ENCODE assay signal across 22 cellular contexts in the genomic region with DNA sequence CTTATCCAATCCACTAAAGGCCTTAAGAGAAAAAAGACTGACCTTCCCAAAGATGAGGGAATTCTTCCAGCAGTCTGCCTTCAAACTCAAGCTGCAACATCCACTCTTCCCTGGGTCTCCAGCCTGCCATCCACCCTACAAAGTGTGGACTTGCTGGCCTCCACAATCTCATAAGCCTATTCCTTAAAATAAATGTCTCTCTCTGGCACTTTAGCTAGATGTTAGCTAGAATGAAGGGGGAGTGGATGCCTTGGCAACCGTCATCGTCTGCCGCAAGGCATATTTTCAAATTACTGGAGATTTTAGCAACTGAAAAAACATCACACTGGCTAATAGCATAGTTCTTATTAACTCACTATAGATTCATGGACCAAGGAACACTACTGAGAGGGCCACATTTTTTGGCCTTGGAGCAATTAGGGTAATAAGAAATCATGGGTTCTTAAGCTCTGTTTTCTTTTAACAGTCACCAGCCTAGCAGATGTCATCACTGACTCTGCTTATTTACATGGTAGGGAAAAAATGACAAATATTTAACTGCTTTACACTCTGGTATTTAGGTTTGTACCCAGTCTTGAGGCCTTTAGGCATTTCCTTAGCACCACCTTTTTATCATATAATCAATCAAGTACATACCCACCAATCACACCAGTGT.
DNase-seq lines count a peak whose midpoint lies in the region; ATAC-seq and TF ChIP-seq lines count a peak whose summit lies in the region.
"Had no signal": no experiment of that assay in that cellular context is flagged by ENCODE, and none has a peak within 500 bp of the region (broad histone marks: within the 10 kb centered on the region; RNA-seq: fewer than 3 reads in every experiment).

No MANE protein-coding gene starts in this region.

- H3K36me3 ChIP-seq in osteoblast (ENCODE audit: insufficient read depth, low read length): no peaks in the 10 kb centered on the region
- H3K36me3 ChIP-seq: spleen, thyroid gland had no signal

- no peak for ATAC-seq in T-cell (replicated peaks in 1 of 4)
- ATAC-seq in GM21390 (IDR thresholded peaks at IDR 0.05; ENCODE audit: unreplicated experiment): no peak
- no peak for ATAC-seq in activated CD4-positive, alpha-beta T cell treated with anti-CD3 and anti-CD28 coated beads for 36 hours

- peak overlapping the region; percentile 64 for H2AFZ ChIP-seq in osteoblast (ENCODE audit: low read length)

- TF ChIP-seq CTCF in AG04449 (IDR thresholded peaks at IDR 0.05; ENCODE audit: insufficient read depth, low read length, missing control alignments): no peak
- TF ChIP-seq CTCF in osteoblast (IDR thresholded peaks at IDR 0.05; ENCODE audit: extremely low read depth, low read depth, low read length): no peak

- H3K4me2 ChIP-seq in osteoblast (ENCODE audit: insufficient read depth, low read length): no peak overlapping the region

- peaks cover 0 to 9% (median 5%) of the 10 kb centered on the region in 3 donors for H3K9me3 Mint-ChIP-seq in T-cell
- peaks cover 5% of the 10 kb centered on the region for H3K9me3 Mint-ChIP-seq in activated naive CD4-positive, alpha-beta T cell treated with anti-CD3 and anti-CD28 coated beads for 36 hours
- no peaks in the 10 kb centered on the region for H3K9me3 Mint-ChIP-seq in activated CD4-positive, alpha-beta T cell treated with anti-CD3 and anti-CD28 coated beads for 36 hours (ENCODE audit: low read depth)
- H3K9me3 Mint-ChIP-seq: T-helper 2 cell treated with Interferon-gamma antibody and Interleukin-4, amounts not matched to agents 5 μg/mL and 100 μg/mL, for 36 hours had no signal

- CTCF ChIA-PET in AG04449 (lab: Yijun Ruan, JAX): interaction anchor here (1.8 to 3.2 kb wide), 4 partner anchors 9 to 25 kb away, joined by 5 to 11 read pairs (median 8); no protein-coding TSS in a partner anchor
- CTCF ChIA-PET in T-cell (lab: Charles Lee): no interaction called here
- CTCF ChIA-PET in activated naive CD4-positive, alpha-beta T cell treated with anti-CD3 and anti-CD28 coated beads for 36 hours (lab: Charles Lee): no interaction called here
- CTCF ChIA-PET in activated CD4-positive, alpha-beta T cell treated with anti-CD3 and anti-CD28 coated beads for 36 hours (lab: Charles Lee): no interaction called here

- no peak overlapping the region for H3K27ac Mint-ChIP-seq in T-cell
- no peak overlapping the region for H3K27ac Mint-ChIP-seq in activated naive CD4-positive, alpha-beta T cell treated with anti-CD3 and anti-CD28 coated beads for 36 hours
- no peak overlapping the region for H3K27ac Mint-ChIP-seq in activated CD4-positive, alpha-beta T cell treated with anti-CD3 and anti-CD28 coated beads for 36 hours
- H3K27ac Mint-ChIP-seq: T-helper 2 cell treated with Interferon-gamma antibody and Interleukin-4, amounts not matched to agents 5 μg/mL and 100 μg/mL, for 36 hours had no signal

- no peaks in the 10 kb centered on the region for H3K4me1 Mint-ChIP-seq in T-cell
- H3K4me1 Mint-ChIP-seq in activated naive CD4-positive, alpha-beta T cell treated with anti-CD3 and anti-CD28 coated beads for 36 hours (ENCODE audit: low read depth): no peaks in the 10 kb centered on the region
- no peaks in the 10 kb centered on the region for H3K4me1 Mint-ChIP-seq in activated CD4-positive, alpha-beta T cell treated with anti-CD3 and anti-CD28 coated beads for 36 hours

- H3K79me2 ChIP-seq in osteoblast (ENCODE audit: insufficient read depth, low read length): no peaks in the 10 kb centered on the region

- intact Hi-C loops in activated naive CD4-positive, alpha-beta T cell treated with anti-CD3 and anti-CD28 coated beads for 36 hours (cut with micrococcal nuclease): no loop called here
- intact Hi-C loops in activated CD4-positive, alpha-beta T cell treated with anti-CD3 and anti-CD28 coated beads for 36 hours (cut with DNase I, micrococcal nuclease): no loop called here

- DNase-seq in AG04449 (ENCODE audit: low read depth, low spot score) (peak; percentile 91), LHCN-M2 (ENCODE audit: low read depth) (peak; percentile 51), fibroblast of gingiva (ENCODE audit: low read depth) (peak; percentile 73), osteoblast (ENCODE audit: insufficient read length, low spot score, missing footprints) (no peak), T-cell (no peak)
- no peak for DNase-seq in activated naive CD4-positive, alpha-beta T cell treated with anti-CD3 and anti-CD28 coated beads for 36 hours
- DNase-seq in activated CD4-positive, alpha-beta T cell treated with anti-CD3 and anti-CD28 coated beads for 36 hours: no peak
- DNase-seq: activated CD4-positive, alpha-beta T cell treated with anti-CD3 and anti-CD28 coated beads, Interleukin-2, amount 50 U/mL, for 48 hours; activated effector memory CD4-positive, alpha-beta T cell treated with Interleukin-2 at 50 U/mL for 16 hours; dermis blood vessel endothelial cell; foreskin melanocyte; NCI-H1105; NCI-H2081 treated with DMSO at 0.1 percent for 48 hours; NCI-H510A; spleen; stimulated activated CD4-positive, alpha-beta T cell treated with anti-CD3 and anti-CD28 coated beads, Interleukin-4, amount 100 ng/mL, for 1 hour; stimulated activated naive CD4-positive, alpha-beta T cell treated with Interleukin-2 at 50 U/mL for 16 hours; thyroid gland had no signal

- H4K20me1 ChIP-seq in osteoblast (ENCODE audit: insufficient read depth, low read length): no peaks in the 10 kb centered on the region

- peaks cover 3 to 7% of the 10 kb centered on the region in 2 donors for H3K27me3 Mint-ChIP-seq in T-cell
- peaks cover 5% of the 10 kb centered on the region for H3K27me3 Mint-ChIP-seq in activated naive CD4-positive, alpha-beta T cell treated with anti-CD3 and anti-CD28 coated beads for 36 hours (ENCODE audit: low read depth)
- H3K27me3 Mint-ChIP-seq in activated CD4-positive, alpha-beta T cell treated with anti-CD3 and anti-CD28 coated beads for 36 hours: peaks cover 5% of the 10 kb centered on the region

- H3K4me3 ChIP-seq in AG04449 (ENCODE audit: low read depth, low read length) (no peak overlapping the region), osteoblast (ENCODE audit: insufficient read depth, low read length) (no peak overlapping the region)
- H3K4me3 ChIP-seq: spleen, thyroid gland had no signal

- no peaks in the 10 kb centered on the region for H3K27me3 ChIP-seq in osteoblast (ENCODE audit: insufficient read depth, low read length)
- H3K27me3 ChIP-seq: spleen, thyroid gland had no signal

- H3K9me3 ChIP-seq in osteoblast (ENCODE audit: low read depth, low read length): no peaks in the 10 kb centered on the region
- H3K9me3 ChIP-seq: thyroid gland had no signal

- H3K36me3 Mint-ChIP-seq in T-cell: no peaks in the 10 kb centered on the region
- H3K36me3 Mint-ChIP-seq in activated naive CD4-positive, alpha-beta T cell treated with anti-CD3 and anti-CD28 coated beads for 36 hours (ENCODE audit: low read depth): no peaks in the 10 kb centered on the region
- H3K36me3 Mint-ChIP-seq in activated CD4-positive, alpha-beta T cell treated with anti-CD3 and anti-CD28 coated beads for 36 hours (ENCODE audit: low read depth): peaks cover 2% of the 10 kb centered on the region

- POLR2A ChIA-PET in AG04449 (lab: Yijun Ruan, JAX) (interaction anchor here (0.6 to 2.4 kb wide), 6 partner anchors 9 to 62 kb away, joined by 3 to 12 read pairs (median 3); no protein-coding TSS in a partner anchor), T-cell (lab: Charles Lee) (no interaction called here)
- POLR2A ChIA-PET in activated CD4-positive, alpha-beta T cell treated with anti-CD3 and anti-CD28 coated beads for 36 hours (lab: Charles Lee): no interaction called here

- peak overlapping the region; percentile 76 for H3K27ac ChIP-seq in osteoblast (ENCODE audit: low read depth, low read length)
- H3K27ac ChIP-seq: C4-2B, spleen, thyroid gland, VCaP had no signal

- H3K4me1 ChIP-seq in osteoblast (ENCODE audit: insufficient read depth, low read length): peaks cover 32% of the 10 kb centered on the region
- H3K4me1 ChIP-seq: spleen, thyroid gland had no signal

- no peak overlapping the region for H3K4me3 Mint-ChIP-seq in T-cell
- H3K4me3 Mint-ChIP-seq in activated naive CD4-positive, alpha-beta T cell treated with anti-CD3 and anti-CD28 coated beads for 36 hours: no peak overlapping the region
- no peak overlapping the region for H3K4me3 Mint-ChIP-seq in activated CD4-positive, alpha-beta T cell treated with anti-CD3 and anti-CD28 coated beads for 36 hours
- H3K4me3 Mint-ChIP-seq: T-helper 2 cell treated with Interferon-gamma antibody and Interleukin-4, amounts not matched to agents 5 μg/mL and 100 μg/mL, for 36 hours had no signal

Comparison
In these comparisons a context has a peak if more than half of its experiments do, and no peak if none do; other contexts are left out.
1. DNase-seq: peak in AG04449 (single experiment), LHCN-M2 (single experiment) and fibroblast of gingiva (single experiment); none in osteoblast (single experiment), T-cell (0 of 34), activated naive CD4-positive, alpha-beta T cell treated with anti-CD3 and anti-CD28 coated beads for 36 hours (single experiment) and activated CD4-positive, alpha-beta T cell treated with anti-CD3 and anti-CD28 coated beads for 36 hours (single experiment).